ENCODE assay signal across 15 cellular contexts in the genomic region with DNA sequence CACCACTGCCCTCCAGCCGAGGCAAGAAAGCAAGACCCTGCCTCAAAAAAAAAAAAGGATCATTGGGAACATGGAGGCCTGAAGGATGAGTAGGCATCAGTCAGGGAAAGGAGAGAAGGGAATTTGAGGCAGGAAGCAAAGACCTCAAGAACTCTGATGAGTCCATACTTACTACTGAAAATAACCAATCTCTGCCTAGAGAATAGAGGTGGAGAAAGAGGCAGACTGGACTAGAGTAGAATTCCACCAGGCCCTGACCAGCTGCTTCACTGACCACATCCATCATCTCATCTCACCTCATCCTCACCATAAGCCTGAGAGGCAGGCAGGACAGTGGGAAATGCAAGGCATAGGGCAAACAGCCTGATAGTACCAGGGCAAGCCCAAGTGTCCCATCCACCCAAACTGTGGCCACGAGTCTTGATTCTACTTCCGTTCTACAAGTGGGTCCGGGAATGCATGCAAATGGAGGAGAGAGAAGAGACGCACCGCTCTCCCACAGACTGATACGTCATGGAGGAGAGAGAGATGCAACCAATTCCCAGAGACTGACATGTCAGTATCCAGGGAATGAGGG. TPM values are rescaled to one million over a fixed set of nuclear protein-coding genes. Genes with fewer than 3 reads are reported as not detected.
DNase-seq lines count a peak whose midpoint lies in the region; TF ChIP-seq lines count a peak whose summit lies in the region.
"Had no signal": no experiment of that assay in that cellular context is flagged by ENCODE, and none has a peak within 500 bp of the region (broad histone marks: within the 10 kb centered on the region; RNA-seq: fewer than 3 reads in every experiment).

No MANE protein-coding gene starts in this region.

- H3T11ph ChIP-seq in H9 (ENCODE audit: low read length) = no peak overlapping the region

- no peak overlapping the region for H4K8ac ChIP-seq in H9 (replicated peaks; ENCODE audit: insufficient read length, low read depth, low read length)

- H3K79me2 ChIP-seq in H9 (ENCODE audit: insufficient read depth, low read length) = peaks cover 88% of the 10 kb centered on the region

- H3K36me3 Mint-ChIP-seq in T-helper 2 cell treated with Interferon-gamma antibody and Interleukin-4, amounts not matched to agents 5 μg/mL and 100 μg/mL, for 36 hours (ENCODE audit: low read depth) = peaks cover 24% of the 10 kb centered on the region
- H3K36me3 Mint-ChIP-seq in H9 (ENCODE audit: insufficient read depth in 1 of 3, low read depth in 3 of 3) = peaks cover 4 to 9% (median 8%) of the 10 kb centered on the region in 3 experiments; a peak in 6 of 7 replicates
- peaks cover 52% of the 10 kb centered on the region for H3K36me3 Mint-ChIP-seq in nephron progenitor cell (ENCODE audit: low read depth)

- no peak overlapping the region for H2BK12ac ChIP-seq in H9 (ENCODE audit: insufficient read length, low read depth, low read length)

- no peak overlapping the region for H3K14ac ChIP-seq in H9 (ENCODE audit: insufficient read depth, low read length)

- H3K27me3 Mint-ChIP-seq in T-helper 2 cell treated with Interferon-gamma antibody and Interleukin-4, amounts not matched to agents 5 μg/mL and 100 μg/mL, for 36 hours (ENCODE audit: low read depth) = no peaks in the 10 kb centered on the region
- H3K27me3 Mint-ChIP-seq in H9 (ENCODE audit: low read depth) (no peaks in the 10 kb centered on the region; the same call in 1 of the 2 replicates), nephron progenitor cell (ENCODE audit: low read depth, poor library complexity) (no peaks in the 10 kb centered on the region)
- H3K27me3 Mint-ChIP-seq: activated B cell treated with CpG ODN at 0.5 μM for 24 hours had no signal

- H3K4ac ChIP-seq in H9 (ENCODE audit: low read depth, low read length) = no peak overlapping the region

- no peak overlapping the region for H3K23ac ChIP-seq in H9 (ENCODE audit: insufficient read length, low read depth, low read length)

- no peak overlapping the region for H2BK5ac ChIP-seq in H9 (ENCODE audit: insufficient read length, low read length)

- H3K56ac ChIP-seq in H9 (ENCODE audit: insufficient read length, low read depth, low read length) = no peak overlapping the region

- peaks cover 6% of the 10 kb centered on the region for H3K79me1 ChIP-seq in H9 (ENCODE audit: insufficient read depth, low read depth, low read length, poor library complexity, severe bottlenecking)

- H3K27ac ChIP-seq in H9 (ENCODE audit: insufficient read length, low read depth, low read length) = no peak overlapping the region
- peak overlapping the region; percentile 27 for H3K27ac ChIP-seq in caudate nucleus (ENCODE audit: low read depth, low read length)
- H3K27ac ChIP-seq: 22Rv1, testis had no signal

- H4K20me1 ChIP-seq in H9 (ENCODE audit: control insufficient read depth, insufficient read depth, insufficient read length) = no peaks in the 10 kb centered on the region

- peaks cover 62% of the 10 kb centered on the region for H3K4me1 Mint-ChIP-seq in T-helper 2 cell treated with Interferon-gamma antibody and Interleukin-4, amounts not matched to agents 5 μg/mL and 100 μg/mL, for 36 hours (ENCODE audit: low read depth)
- H3K4me1 Mint-ChIP-seq in H9 (peaks cover 43 to 50% of the 10 kb centered on the region in 2 experiments), nephron progenitor cell (peaks cover 52% of the 10 kb centered on the region)

- DNase-seq in T-helper 2 cell treated with Interferon-gamma antibody and Interleukin-4, amounts not matched to agents 5 μg/mL and 100 μg/mL, for 36 hours (ENCODE audit: low spot score) = no peak
- DNase-seq in T-helper 2 cell (no peak), H9 (no peak), caudate nucleus (lab: John Stamatoyannopoulos, UW) (no peak), nephron progenitor cell (no peak), NCI-H748 treated with DMSO at 0.1 percent for 48 hours (lab: John Stamatoyannopoulos, UW) (no peak)
- no peak for DNase-seq in effector CD8-positive, alpha-beta T cell (lab: John Stamatoyannopoulos, UW)
- no peak for DNase-seq in stimulated activated naive CD4-positive, alpha-beta T cell treated with Interleukin-2 at 50 U/mL for 16 hours (lab: John Stamatoyannopoulos, UW)
- DNase-seq: activated B cell treated with CpG ODN at 0.5 μM for 24 hours, MG63, SK-N-SH, testis had no signal

- H3K27ac Mint-ChIP-seq in T-helper 2 cell treated with Interferon-gamma antibody and Interleukin-4, amounts not matched to agents 5 μg/mL and 100 μg/mL, for 36 hours = peak overlapping the region; percentile 70
- peak overlapping the region in 2 of 3 experiments; percentile 11 to 44; a peak in 1 of 7 replicates for H3K27ac Mint-ChIP-seq in H9
- H3K27ac Mint-ChIP-seq in nephron progenitor cell = peak overlapping the region; percentile 89
- H3K27ac Mint-ChIP-seq: activated B cell treated with CpG ODN at 0.5 μM for 24 hours had no signal

- no peak overlapping the region for H3K4me2 ChIP-seq in H9 (ENCODE audit: insufficient read depth, insufficient read length, low read length)
- H3K4me2 ChIP-seq: SK-N-SH had no signal

- TF ChIP-seq CTCF in H9 (conservative IDR thresholded peaks at IDR 0.05) (no peak), nephron progenitor cell (IDR thresholded peaks at IDR 0.05) (no peak)

- no peaks in the 10 kb centered on the region for H3K23me2 ChIP-seq in H9 (ENCODE audit: insufficient read length, low read depth, low read length, poor library complexity, severe bottlenecking)

- no peak overlapping the region for H2BK120ac ChIP-seq in H9 (ENCODE audit: low read depth, low read length, poor library complexity, severe bottlenecking)

- no peak overlapping the region for H2AK5ac ChIP-seq in H9 (ENCODE audit: insufficient read length, low read length)

- peaks cover 2% of the 10 kb centered on the region; the same call in 1 of the 2 replicates for H3K4me1 ChIP-seq in H9 (ENCODE audit: insufficient read depth, low read length)

- WGBS in H9 (ENCODE audit: extremely low coverage, insufficient read length, low lambda C conversion rate) = no CpG with 5 or more reads among the region's 7 CpGs

- H3K9me3 ChIP-seq in H9 (ENCODE audit: control insufficient read depth, low read depth, low read length) = no peaks in the 10 kb centered on the region
- H3K9me3 ChIP-seq: MG63, SK-N-SH, spleen, testis had no signal

- no peak overlapping the region for H3K9ac ChIP-seq in H9 (ENCODE audit: extremely low read depth, insufficient read length, low read length)
- H3K9ac ChIP-seq: SK-N-SH had no signal

- H3K18ac ChIP-seq in H9 (ENCODE audit: insufficient read length, low read depth, low read length) = no peak overlapping the region

- no peak overlapping the region for H4K91ac ChIP-seq in H9 (ENCODE audit: insufficient read length, low read depth, low read length)

- H3K27me3 ChIP-seq in H9 (ENCODE audit: insufficient read depth, low read length) = no peaks in the 10 kb centered on the region
- H3K27me3 ChIP-seq: MG63, spleen, testis had no signal

- no peaks in the 10 kb centered on the region for H3K9me3 Mint-ChIP-seq in T-helper 2 cell treated with Interferon-gamma antibody and Interleukin-4, amounts not matched to agents 5 μg/mL and 100 μg/mL, for 36 hours
- H3K9me3 Mint-ChIP-seq in H9 (no peaks in the 10 kb centered on the region), nephron progenitor cell (peaks cover 4% of the 10 kb centered on the region)
- H3K9me3 Mint-ChIP-seq: activated B cell treated with CpG ODN at 0.5 μM for 24 hours, neural crest cell had no signal

- H2BK15ac ChIP-seq in H9 (ENCODE audit: low read depth, low read length) = no peak overlapping the region

- H2BK20ac ChIP-seq in H9 (ENCODE audit: low read depth, low read length, poor library complexity, severe bottlenecking) = no peak overlapping the region

- H2AFZ ChIP-seq in H9 (ENCODE audit: low read length) = no peak overlapping the region

- H4K5ac ChIP-seq in H9 (ENCODE audit: insufficient read length, low read depth, low read length) = no peak overlapping the region

- peak overlapping the region; percentile 26 for H3K4me3 Mint-ChIP-seq in T-helper 2 cell treated with Interferon-gamma antibody and Interleukin-4, amounts not matched to agents 5 μg/mL and 100 μg/mL, for 36 hours
- H3K4me3 Mint-ChIP-seq in H9 = no peak overlapping the region
- no peak overlapping the region for H3K4me3 Mint-ChIP-seq in nephron progenitor cell
- H3K4me3 Mint-ChIP-seq: activated B cell treated with CpG ODN at 0.5 μM for 24 hours, neural crest cell had no signal

RNA-seq across cellular contexts. Expression of a gene that starts 17.1 kb away (rescaled TPM):
- 178 and 181 TPM in 2 replicates for total RNA-seq in H9 (2021)

RNA-seq across cellular contexts. Expression of a gene that starts 35.0 kb away (rescaled TPM):
- total RNA-seq in H9 (2021) = 110 and 119 TPM in 2 replicates

Comparison
In these comparisons a context has a peak if more than half of its experiments do, and no peak if none do; other contexts are left out.
1. H3K27ac Mint-ChIP-seq: peak in every context shown above with its lines; median percentile 89 in nephron progenitor cell; 70 in T-helper 2 cell treated with Interferon-gamma antibody and Interleukin-4, amounts not matched to agents 5 μg/mL and 100 μg/mL, for 36 hours; 28 in H9.